In genomic region chr10:3820255-3820654, GRCh38 we compare ENCODE assay signal across 20 cellular contexts. TPM values are rescaled to one million over a fixed set of nuclear protein-coding genes. Genes with fewer than 3 reads are reported as not detected.
DNase-seq lines count a peak whose midpoint lies in the region; ATAC-seq and TF ChIP-seq lines count a peak whose summit lies in the region.
"Had no signal": no experiment of that assay in that cellular context is flagged by ENCODE, and none has a peak within 500 bp of the region (broad histone marks: within the 10 kb centered on the region; RNA-seq: fewer than 3 reads in every experiment).

No MANE protein-coding gene starts in this region.

- no peak for DNase-seq in GM23338 (ENCODE audit: low spot score)
- peak; percentile 69 for DNase-seq in adipocyte (ENCODE audit: low read depth)
- peak; percentile 51 to 92 for DNase-seq in foreskin fibroblast
- DNase-seq in activated naive CD4-positive, alpha-beta T cell treated with Interleukin-2 at 50 U/mL for 16 hours = no peak
- no peak for DNase-seq in T-helper 1 cell
- DNase-seq: activated CD4-positive, alpha-beta T cell treated with anti-CD3 and anti-CD28 coated beads, Interleukin-2, amount 50 U/mL, for 48 hours; activated T-cell treated with anti-CD3 and anti-CD28 coated beads for 4 hours; anterior cingulate cortex; CD8-positive, alpha-beta T cell; erythroblast; glutamatergic neuron; left colon; NCI-H1930; nephron progenitor cell; NK-92 treated with Interleukin-12 subunit alpha and Interleukin-12 subunit beta, amount 100 ng/mL, for 24 hours; stimulated activated naive B cell treated with anti-CD40 and anti-IgM and Interleukin-4, amounts not matched to agents 10 μg/mL and 1 μg/mL and 100 μg/mL, for 72 hours had no signal

- no peak overlapping the region for H3K4me3 ChIP-seq in GM23338
- no peak overlapping the region for H3K4me3 ChIP-seq in adipocyte (ENCODE audit: low read length)
- H3K4me3 ChIP-seq in foreskin fibroblast (ENCODE audit: low read depth in 1 of 2, low read length in 2 of 2) = no peak overlapping the region

- H3K4me1 ChIP-seq in GM23338 (ENCODE audit: insufficient read depth) (no peaks in the 10 kb centered on the region), adipocyte (ENCODE audit: control insufficient read depth, insufficient read depth, low read length) (peaks cover 4% of the 10 kb centered on the region)

- no peaks in the 10 kb centered on the region for H3K27me3 ChIP-seq in GM23338 (ENCODE audit: insufficient read depth)
- H3K27me3 ChIP-seq in adipocyte (replicated peaks; ENCODE audit: control insufficient read depth, insufficient read depth, low read length) = no peaks in the 10 kb centered on the region

- H3K9me3 Mint-ChIP-seq in GM23338 = no peaks in the 10 kb centered on the region; the same call in 2 of the 3 replicates
- H3K9me3 Mint-ChIP-seq: CD8-positive, alpha-beta T cell; central memory CD8-positive, alpha-beta T cell; mesothelial cell of epicardium had no signal

- no peaks in the 10 kb centered on the region for H3K36me3 ChIP-seq in GM23338 (ENCODE audit: insufficient read depth)
- H3K36me3 ChIP-seq in adipocyte (ENCODE audit: control insufficient read depth, insufficient read depth, low read length, severe bottlenecking) = no peaks in the 10 kb centered on the region

- H4K20me1 ChIP-seq in GM23338 (replicated peaks; ENCODE audit: insufficient read depth) = no peaks in the 10 kb centered on the region

- no peaks in the 10 kb centered on the region for H3F3A ChIP-seq in GM23338 (replicated peaks; ENCODE audit: low read depth)

- no peak overlapping the region for H3K27ac ChIP-seq in GM23338 (ENCODE audit: low read depth)

- no peaks in the 10 kb centered on the region for H3K9me3 ChIP-seq in adipocyte (ENCODE audit: control insufficient read depth, low read length)

- ATAC-seq in GM23338 = no peak
- ATAC-seq in HG03095 (IDR thresholded peaks at IDR 0.05; ENCODE audit: unreplicated experiment) = no peak
- ATAC-seq in HG03159 (IDR thresholded peaks at IDR 0.05; ENCODE audit: unreplicated experiment) = no peak
- ATAC-seq: CD8-positive, alpha-beta T cell; left colon; stimulated activated naive B cell treated with anti-CD40 and anti-IgM and Interleukin-4, amounts not matched to agents 10 μg/mL and 1 μg/mL and 100 μg/mL, for 72 hours had no signal

- H3K27ac Mint-ChIP-seq in GM23338 = no peak overlapping the region
- H3K27ac Mint-ChIP-seq: CD8-positive, alpha-beta T cell; mesothelial cell of epicardium; nephron progenitor cell; stimulated activated naive B cell treated with anti-CD40 and anti-IgM and Interleukin-4, amounts not matched to agents 10 μg/mL and 1 μg/mL and 100 μg/mL, for 72 hours had no signal

- no peak overlapping the region for H3K4me2 ChIP-seq in GM23338

- no peak overlapping the region for H3K4me3 Mint-ChIP-seq in GM23338
- H3K4me3 Mint-ChIP-seq: CD8-positive, alpha-beta T cell; central memory CD8-positive, alpha-beta T cell; mesothelial cell of epicardium; nephron progenitor cell; stimulated activated naive B cell treated with anti-CD40 and anti-IgM and Interleukin-4, amounts not matched to agents 10 μg/mL and 1 μg/mL and 100 μg/mL, for 72 hours had no signal

- no peak overlapping the region for H3K9ac ChIP-seq in adipocyte (ENCODE audit: low read length)

- 0 out of 2 replicates have a peak, but pooled peaks cover 2% of the 10 kb centered on the region for H3K9me2 ChIP-seq in GM23338 (ENCODE audit: insufficient read depth)

- H3K4me1 Mint-ChIP-seq in GM23338 = no peaks in the 10 kb centered on the region

- TF ChIP-seq CTCF in GM23338 (conservative IDR thresholded peaks at IDR 0.05; ENCODE audit: low read depth in 2 of 2) (no peak), foreskin fibroblast (IDR thresholded peaks at IDR 0.05; ENCODE audit: low read depth, low read length) (no peak)

- H3K79me2 ChIP-seq in GM23338 (replicated peaks; ENCODE audit: insufficient read depth) = no peaks in the 10 kb centered on the region

- H3K27me3 Mint-ChIP-seq in GM23338 (ENCODE audit: insufficient read depth, low read depth, poor library complexity) = no peaks in the 10 kb centered on the region
- H3K27me3 Mint-ChIP-seq: central memory CD8-positive, alpha-beta T cell; stimulated activated naive B cell treated with anti-CD40 and anti-IgM and Interleukin-4, amounts not matched to agents 10 μg/mL and 1 μg/mL and 100 μg/mL, for 72 hours had no signal

- no peaks in the 10 kb centered on the region for H3K36me3 Mint-ChIP-seq in GM23338 (ENCODE audit: low read depth)
- H3K36me3 Mint-ChIP-seq: CD8-positive, alpha-beta T cell; mesothelial cell of epicardium; stimulated activated naive B cell treated with anti-CD40 and anti-IgM and Interleukin-4, amounts not matched to agents 10 μg/mL and 1 μg/mL and 100 μg/mL, for 72 hours had no signal

- peak overlapping the region; percentile 59; the same call in 1 of the 2 replicates for H2AFZ ChIP-seq in GM23338

TF ChIP-seq in GM23338, 12 proteins besides CTCF, POLR2A, EP300 and RAD21 (continues in another document):
- TF ChIP-seq ZNF462 (CRISPR knock-in tag; IDR thresholded peaks at IDR 0.05) = no peak
- TF ChIP-seq ETS1 (IDR thresholded peaks at IDR 0.05) = no peak
- TF ChIP-seq JUNB (IDR thresholded peaks at IDR 0.05; ENCODE audit: unreplicated experiment) = no peak
- TF ChIP-seq ZNF331 (CRISPR knock-in tag; IDR thresholded peaks at IDR 0.05; ENCODE audit: low read depth) = no peak
- no peak for TF ChIP-seq STAT1 (IDR thresholded peaks at IDR 0.05; ENCODE audit: unreplicated experiment)
- TF ChIP-seq POLR2AphosphoS5 (IDR thresholded peaks at IDR 0.05; ENCODE audit: low read depth) = no peak

RNA-seq across cellular contexts. Expression of gene KLF6, which starts 35.2 kb away (rescaled TPM):
- total RNA-seq in GM23338 (2014; rRNA removed; shearing (Covaris generic)) = 18.0 and 19.6 TPM in 2 replicates
- polyA plus RNA-seq in GM23338 (2016; fragmentation: Nextera tagmentation; extraction: Ambion mirVana) = 25.7 and 35.4 TPM in 2 replicates

Comparison
In these comparisons a context has a peak if more than half of its experiments do, and no peak if none do; other contexts are left out.
1. DNase-seq: peak in adipocyte (single experiment) and foreskin fibroblast (2 of 2); none in GM23338 (single experiment), activated naive CD4-positive, alpha-beta T cell treated with Interleukin-2 at 50 U/mL for 16 hours (single experiment) and T-helper 1 cell (0 of 5).